In the genomic region with DNA sequence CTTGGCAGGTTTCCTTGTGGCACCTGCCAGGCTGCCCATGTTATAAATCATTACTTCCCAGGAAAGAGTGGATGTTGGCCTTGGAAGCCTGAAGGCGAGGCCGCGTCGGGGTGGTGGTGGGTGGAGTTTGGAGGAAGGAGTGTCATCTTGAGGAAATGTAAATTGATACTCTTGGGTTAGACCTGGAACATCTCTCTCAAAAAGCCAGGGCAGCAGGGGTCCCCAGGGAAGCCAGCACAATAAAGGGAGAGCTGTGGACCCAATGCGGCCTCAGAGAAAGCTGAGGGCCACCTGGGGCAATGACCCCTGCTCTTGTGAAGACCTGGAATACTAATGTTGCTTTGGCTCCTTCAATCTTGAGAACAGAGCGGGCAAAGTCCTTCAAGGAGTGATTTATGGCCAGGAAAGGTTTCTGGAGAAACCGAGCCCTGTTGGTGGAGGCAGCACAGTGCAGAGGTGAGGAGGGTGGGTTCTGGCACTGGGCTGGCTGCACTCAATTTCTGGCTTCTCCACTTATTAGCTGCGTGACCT, we compare ENCODE assay signal across 13 cellular contexts. TPM values are rescaled to one million over a fixed set of nuclear protein-coding genes. Genes with fewer than 3 reads are reported as not detected.
A peak's percentile ranks its signal among the peaks of the same experiment; 100 is the strongest.
DNase-seq lines count a peak whose midpoint lies in the region; ATAC-seq and TF ChIP-seq lines count a peak whose summit lies in the region.
"Had no signal": no experiment of that assay in that cellular context is flagged by ENCODE, and none has a peak within 500 bp of the region (broad histone marks: within the 10 kb centered on the region; RNA-seq: fewer than 3 reads in every experiment).

No MANE protein-coding gene starts in this region.

- H3K36me3 Mint-ChIP-seq in activated naive CD8-positive, alpha-beta T cell treated with anti-CD3 and anti-CD28 coated beads for 36 hours = peaks cover 7% of the 10 kb centered on the region
- peaks cover 2% of the 10 kb centered on the region for H3K36me3 Mint-ChIP-seq in activated naive CD8-positive, alpha-beta T cell treated with anti-CD3 and anti-CD28 coated beads, Interleukin-2, amount 50 U/mL, for 24 hours (ENCODE audit: low read depth)

- H3K9ac ChIP-seq in PC-3 (ENCODE audit: low read length) = no peak overlapping the region

- H3K4me1 ChIP-seq in PC-3 (ENCODE audit: insufficient read depth, low read length) (no peaks in the 10 kb centered on the region), aorta (ENCODE audit: control insufficient read depth in 1 of 2, insufficient read depth in 2 of 2, low read length in 2 of 2) (no peaks in the 10 kb centered on the region), sigmoid colon (peaks cover 0 to 17% (median 5%) of the 10 kb centered on the region in 4 donors)

- H3K27ac Mint-ChIP-seq in activated naive CD8-positive, alpha-beta T cell treated with anti-CD3 and anti-CD28 coated beads for 36 hours = peak overlapping the region; percentile 8
- H3K27ac Mint-ChIP-seq in activated naive CD8-positive, alpha-beta T cell treated with anti-CD3 and anti-CD28 coated beads, Interleukin-2, amount 50 U/mL, for 24 hours = no peak overlapping the region
- H3K27ac Mint-ChIP-seq: naive thymus-derived CD4-positive, alpha-beta T cell had no signal

- CTCF ChIA-PET in PC-3 (lab: Charles Lee) = no interaction called here

- no peak overlapping the region for H3K4me3 Mint-ChIP-seq in activated naive CD8-positive, alpha-beta T cell treated with anti-CD3 and anti-CD28 coated beads for 36 hours
- no peak overlapping the region for H3K4me3 Mint-ChIP-seq in activated naive CD8-positive, alpha-beta T cell treated with anti-CD3 and anti-CD28 coated beads, Interleukin-2, amount 50 U/mL, for 24 hours
- H3K4me3 Mint-ChIP-seq: naive thymus-derived CD4-positive, alpha-beta T cell had no signal

- no peaks in the 10 kb centered on the region for H4K20me1 ChIP-seq in PC-3 (ENCODE audit: low read length)

- no peak overlapping the region for H2AFZ ChIP-seq in PC-3 (ENCODE audit: low read length)

- no peaks in the 10 kb centered on the region for H3F3A ChIP-seq in PC-3 (ENCODE audit: low read length, unreplicated experiment)

- H3K4me1 Mint-ChIP-seq in activated naive CD8-positive, alpha-beta T cell treated with anti-CD3 and anti-CD28 coated beads for 36 hours = no peaks in the 10 kb centered on the region
- no peaks in the 10 kb centered on the region for H3K4me1 Mint-ChIP-seq in activated naive CD8-positive, alpha-beta T cell treated with anti-CD3 and anti-CD28 coated beads, Interleukin-2, amount 50 U/mL, for 24 hours
- H3K4me1 Mint-ChIP-seq: naive thymus-derived CD4-positive, alpha-beta T cell had no signal

- TF ChIP-seq EP300 in sigmoid colon (IDR thresholded peaks at IDR 0.05) = no peak

- TF ChIP-seq CTCF in PC-3 (conservative IDR thresholded peaks at IDR 0.05; ENCODE audit: low read depth, low read length) = no peak
- TF ChIP-seq CTCF in sigmoid colon (IDR thresholded peaks at IDR 0.05) = no peak

- intact Hi-C loops in PC-3 (cut with micrococcal nuclease) (no loop called here), aorta (cut with DNase I) (no loop called here), sigmoid colon (cut with DNase I) (no loop called here)

- H3K4me3 ChIP-seq in PC-3 (ENCODE audit: low read length) = no peak overlapping the region
- no peak overlapping the region for H3K4me3 ChIP-seq in aorta (ENCODE audit: low read length in 2 of 2)
- H3K4me3 ChIP-seq in sigmoid colon = no peak overlapping the region
- H3K4me3 ChIP-seq: gastrocnemius medialis had no signal

- H3K9me3 ChIP-seq in PC-3 (ENCODE audit: low read length) = no peaks in the 10 kb centered on the region
- H3K9me3 ChIP-seq in aorta (ENCODE audit: control insufficient read depth, low read length) = no peaks in the 10 kb centered on the region
- H3K9me3 ChIP-seq in sigmoid colon = no peaks in the 10 kb centered on the region
- H3K9me3 ChIP-seq: gastrocnemius medialis had no signal

- POLR2A ChIA-PET in PC-3 (lab: Charles Lee; ENCODE audit: unreplicated experiment) = no interaction called here

- TF ChIP-seq POLR2A in sigmoid colon (IDR thresholded peaks at IDR 0.05) = no peak

- DNase-seq in activated naive CD8-positive, alpha-beta T cell treated with anti-CD3 and anti-CD28 coated beads for 36 hours = no peak
- no peak for DNase-seq in activated naive CD8-positive, alpha-beta T cell treated with anti-CD3 and anti-CD28 coated beads, Interleukin-2, amount 50 U/mL, for 24 hours
- peak; percentile 45 for DNase-seq in PC-3
- DNase-seq in left kidney (ENCODE audit: low read depth, low spot score) = peak; percentile 71
- no peak for DNase-seq in aorta
- no peak for DNase-seq in T1000 (lab: John Stamatoyannopoulos, UW)
- no peak for DNase-seq in sigmoid colon
- DNase-seq in cerebellar nuclear complex (lab: John Stamatoyannopoulos, UW) = no peak
- DNase-seq: activated naive CD4-positive, alpha-beta T cell treated with Interleukin-2 at 50 U/mL for 16 hours; gastrocnemius medialis; naive thymus-derived CD4-positive, alpha-beta T cell; substantia nigra had no signal

- no TSS peak for BruUV-seq in PC-3 (replicated peaks; lab: Mats Ljungman, UMichigan)

- H3K4me2 ChIP-seq in PC-3 (ENCODE audit: low read length) = no peak overlapping the region

- H3K27me3 ChIP-seq in PC-3 (ENCODE audit: low read length) (no peaks in the 10 kb centered on the region), aorta (ENCODE audit: control insufficient read depth in 1 of 2, insufficient read depth in 2 of 2, low read length in 1 of 2) (peaks cover 0 to 2% of the 10 kb centered on the region in 2 donors), sigmoid colon (no peaks in the 10 kb centered on the region)
- H3K27me3 ChIP-seq: gastrocnemius medialis had no signal

- WGBS in aorta, 2 donors = 48 to 49% methylated on average over 8 of the region's 8 CpGs
- WGBS in sigmoid colon, 2 donors = 18 to 58% methylated on average over 8 of the region's 8 CpGs

- H3K27ac ChIP-seq in PC-3 (ENCODE audit: low read length) = no peak overlapping the region
- no peak overlapping the region for H3K27ac ChIP-seq in aorta (ENCODE audit: low read depth in 1 of 2, low read length in 2 of 2)
- no peak overlapping the region for H3K27ac ChIP-seq in sigmoid colon
- H3K27ac ChIP-seq: gastrocnemius medialis had no signal

- no peaks in the 10 kb centered on the region for H3K79me2 ChIP-seq in PC-3 (ENCODE audit: low read length)

- ATAC-seq in activated naive CD8-positive, alpha-beta T cell treated with anti-CD3 and anti-CD28 coated beads, Interleukin-2, amount 50 U/mL, for 24 hours = no peak
- no peak for ATAC-seq in PC-3
- ATAC-seq in aorta (ENCODE audit: low FRiP score) = peak; percentile 7
- ATAC-seq: gastrocnemius medialis; naive thymus-derived CD4-positive, alpha-beta T cell; SK-N-SH treated with all-trans-retinoic acid at 6 μM for 48 hours had no signal

- H3K27me3 Mint-ChIP-seq in activated naive CD8-positive, alpha-beta T cell treated with anti-CD3 and anti-CD28 coated beads for 36 hours = no peaks in the 10 kb centered on the region
- H3K27me3 Mint-ChIP-seq in activated naive CD8-positive, alpha-beta T cell treated with anti-CD3 and anti-CD28 coated beads, Interleukin-2, amount 50 U/mL, for 24 hours = no peaks in the 10 kb centered on the region

- no peaks in the 10 kb centered on the region for H3K9me2 ChIP-seq in PC-3 (replicated peaks; ENCODE audit: low read length)

- no peaks in the 10 kb centered on the region for H3K9me3 Mint-ChIP-seq in activated naive CD8-positive, alpha-beta T cell treated with anti-CD3 and anti-CD28 coated beads for 36 hours
- peaks cover 5% of the 10 kb centered on the region for H3K9me3 Mint-ChIP-seq in activated naive CD8-positive, alpha-beta T cell treated with anti-CD3 and anti-CD28 coated beads, Interleukin-2, amount 50 U/mL, for 24 hours

- H3K36me3 ChIP-seq in PC-3 (ENCODE audit: low read depth, low read length) (no peaks in the 10 kb centered on the region), aorta (ENCODE audit: control insufficient read depth in 1 of 2, insufficient read depth in 2 of 2, low read length in 1 of 2) (no peaks in the 10 kb centered on the region), sigmoid colon (no peaks in the 10 kb centered on the region)
- H3K36me3 ChIP-seq: gastrocnemius medialis had no signal

RNA-seq across cellular contexts. Expression of a gene that starts 26.3 kb away (rescaled TPM):
- total RNA-seq in activated naive CD8-positive, alpha-beta T cell treated with anti-CD3 and anti-CD28 coated beads for 36 hours = 10 to 100 TPM; 23.0 to 24.6 TPM
- 26.1 and 37.7 TPM in 2 replicates for total RNA-seq in PC-3 (2014; rRNA removed)
- total RNA-seq in aorta = 10 to 100 TPM; 24.7 to 39.0 TPM
- 10 to 100 TPM; 12.0 to 12.2 TPM for polyA plus RNA-seq in aorta
- total RNA-seq in sigmoid colon = 10 to 100 TPM; 15.8 to 21.4 (median 17.3) TPM
- polyA plus RNA-seq in sigmoid colon = 10 to 100 TPM; 39.2 to 58.5 (median 48.0) TPM

Comparison
In these comparisons a context has a peak if more than half of its experiments do, and no peak if none do; other contexts are left out.
1. DNase-seq: peak in PC-3 (single experiment) and left kidney (single experiment); none in activated naive CD8-positive, alpha-beta T cell treated with anti-CD3 and anti-CD28 coated beads for 36 hours (single experiment), activated naive CD8-positive, alpha-beta T cell treated with anti-CD3 and anti-CD28 coated beads, Interleukin-2, amount 50 U/mL, for 24 hours (single experiment), aorta (0 of 2), T1000 (single experiment), sigmoid colon (single experiment) and cerebellar nuclear complex (0 of 2).